In the genomic region with DNA sequence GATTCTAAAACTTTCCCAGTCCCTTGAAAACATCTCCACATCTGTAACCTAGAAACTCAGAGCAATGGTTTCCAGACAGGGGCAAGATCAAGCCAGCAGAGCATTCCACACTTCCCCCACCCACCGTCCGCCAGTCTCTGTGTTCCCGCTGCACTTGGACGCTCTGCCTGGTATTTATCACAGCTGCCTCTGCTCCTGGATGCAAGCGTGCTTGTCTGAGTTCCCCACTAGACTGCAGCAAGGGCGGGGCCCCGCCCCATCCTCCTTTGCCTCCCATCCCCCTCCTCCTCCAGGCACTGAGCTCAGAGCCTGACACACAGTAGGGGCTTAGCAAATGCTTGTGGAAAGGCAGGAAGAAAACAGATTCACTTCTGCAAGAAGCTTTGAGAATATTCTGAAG, we compare ENCODE assay signal across 21 cellular contexts.
DNase-seq lines count a peak whose midpoint lies in the region; ATAC-seq and TF ChIP-seq lines count a peak whose summit lies in the region.
"Had no signal": no experiment of that assay in that cellular context is flagged by ENCODE, and none has a peak within 500 bp of the region (broad histone marks: within the 10 kb centered on the region; RNA-seq: fewer than 3 reads in every experiment).

No MANE protein-coding gene starts in this region.

- H3F3A ChIP-seq in GM23338 (replicated peaks; ENCODE audit: low read depth) = no peaks in the 10 kb centered on the region

- no peaks in the 10 kb centered on the region for H3K27me3 ChIP-seq in GM23338 (ENCODE audit: insufficient read depth)
- H3K27me3 ChIP-seq in ascending aorta = no peaks in the 10 kb centered on the region
- H3K27me3 ChIP-seq: upper lobe of left lung had no signal

- H4K20me1 ChIP-seq in GM23338 (replicated peaks; ENCODE audit: insufficient read depth) = no peaks in the 10 kb centered on the region

- no peaks in the 10 kb centered on the region for H3K9me2 ChIP-seq in GM23338 (ENCODE audit: insufficient read depth)

- peaks cover 20% of the 10 kb centered on the region for H3K4me1 Mint-ChIP-seq in GM23338
- H3K4me1 Mint-ChIP-seq in glutamatergic neuron (ENCODE audit: low read depth, unreplicated experiment) = peaks cover 3% of the 10 kb centered on the region
- H3K4me1 Mint-ChIP-seq in endothelial cell (ENCODE audit: unreplicated experiment) = no peaks in the 10 kb centered on the region
- H3K4me1 Mint-ChIP-seq: activated CD4-positive, alpha-beta T cell treated with anti-CD3 and anti-CD28 coated beads, Interleukin-2, amount 10 ng/mL, durations not matched to agents 24 days and 14 days; activated naive CD4-positive, alpha-beta T cell treated with anti-CD3 and anti-CD28 coated beads, Interleukin-2, amount 10 ng/mL, durations not matched to agents 7 days and 5 days had no signal

- H3K4me2 ChIP-seq in GM23338 = peak overlapping the region; percentile 75

- H3K36me3 ChIP-seq in GM23338 (ENCODE audit: insufficient read depth) (no peaks in the 10 kb centered on the region), ascending aorta (no peaks in the 10 kb centered on the region)
- H3K36me3 ChIP-seq: gastroesophageal sphincter, stomach, upper lobe of left lung had no signal

- no peaks in the 10 kb centered on the region for H3K9me3 ChIP-seq in ascending aorta
- H3K9me3 ChIP-seq: mucosa of descending colon, upper lobe of left lung had no signal

- intact Hi-C loops in ascending aorta (cut with DNase I) = no loop called here

- H3K4me1 ChIP-seq in GM23338 (ENCODE audit: insufficient read depth) (peaks cover 18% of the 10 kb centered on the region), ascending aorta (no peaks in the 10 kb centered on the region)
- H3K4me1 ChIP-seq: gastroesophageal sphincter, stomach, upper lobe of left lung had no signal

- peak overlapping the region; percentile 34 for H3K4me3 ChIP-seq in GM23338
- H3K4me3 ChIP-seq in ascending aorta = no peak overlapping the region
- H3K4me3 ChIP-seq: gastroesophageal sphincter, mucosa of descending colon, stomach, upper lobe of left lung had no signal

- H3K9me3 Mint-ChIP-seq in GM23338 (peaks cover 5% of the 10 kb centered on the region), glutamatergic neuron (ENCODE audit: unreplicated experiment) (peaks cover 6% of the 10 kb centered on the region), endothelial cell (ENCODE audit: unreplicated experiment) (no peaks in the 10 kb centered on the region)
- H3K9me3 Mint-ChIP-seq: activated CD4-positive, alpha-beta T cell treated with anti-CD3 and anti-CD28 coated beads, Interleukin-2, amount 10 ng/mL, durations not matched to agents 24 days and 14 days; activated naive CD4-positive, alpha-beta T cell treated with anti-CD3 and anti-CD28 coated beads, Interleukin-2, amount 10 ng/mL, durations not matched to agents 7 days and 5 days; neural crest cell; T-helper 2 cell treated with Interferon-gamma antibody and Interleukin-4, amounts not matched to agents 5 μg/mL and 100 μg/mL, for 36 hours had no signal

- DNase-seq in GM23338 (ENCODE audit: low spot score) (peak; percentile 84), NCI-H2227 (lab: John Stamatoyannopoulos, UW; ENCODE audit: unreplicated experiment) (peak; percentile 80), glutamatergic neuron (peak; percentile 44), mucosa of gallbladder (ENCODE audit: low spot score) (peak; percentile 11), ascending aorta (ENCODE audit: low spot score in 2 of 2) (no peak), endothelial cell (ENCODE audit: low spot score) (no peak), NCI-H345 (lab: John Stamatoyannopoulos, UW) (no peak)
- DNase-seq: activated CD4-positive, alpha-beta T cell treated with anti-CD3 and anti-CD28 coated beads, Interleukin-2, amount 10 ng/mL, durations not matched to agents 24 days and 14 days; activated naive CD4-positive, alpha-beta T cell treated with anti-CD3 and anti-CD28 coated beads, Interleukin-2, amount 10 ng/mL, durations not matched to agents 7 days and 5 days; amniotic stem cell; NCI-H1092; NCI-H1930; RPMI8226; stomach; upper lobe of left lung had no signal

- no peak overlapping the region for H3K27ac ChIP-seq in GM23338 (ENCODE audit: low read depth)
- no peak overlapping the region for H3K27ac ChIP-seq in ascending aorta
- H3K27ac ChIP-seq: gastroesophageal sphincter, stomach, upper lobe of left lung had no signal

- H3K79me2 ChIP-seq in GM23338 (replicated peaks; ENCODE audit: insufficient read depth) = no peaks in the 10 kb centered on the region

- TF ChIP-seq CTCF in GM23338 (conservative IDR thresholded peaks at IDR 0.05; ENCODE audit: low read depth in 2 of 2) (no peak), glutamatergic neuron (IDR thresholded peaks at IDR 0.05; ENCODE audit: partially characterized antibody, unreplicated experiment) (no peak), ascending aorta (IDR thresholded peaks at IDR 0.05) (no peak), endothelial cell (IDR thresholded peaks at IDR 0.05; ENCODE audit: unreplicated experiment) (no peak)

- no peaks in the 10 kb centered on the region for H3K27me3 Mint-ChIP-seq in GM23338 (ENCODE audit: insufficient read depth, low read depth, poor library complexity)
- H3K27me3 Mint-ChIP-seq in glutamatergic neuron (ENCODE audit: unreplicated experiment) = peaks cover 6% of the 10 kb centered on the region
- H3K27me3 Mint-ChIP-seq in endothelial cell (ENCODE audit: unreplicated experiment) = peaks cover 2% of the 10 kb centered on the region

- ATAC-seq in GM23338 = peak; percentile 97
- ATAC-seq in HG03025 (IDR thresholded peaks at IDR 0.05; ENCODE audit: low FRiP score, unreplicated experiment) = no peak
- ATAC-seq: gastroesophageal sphincter, HepG2, mucosa of descending colon had no signal

- H3K27ac Mint-ChIP-seq in GM23338 = no peak overlapping the region
- H3K27ac Mint-ChIP-seq in glutamatergic neuron (ENCODE audit: unreplicated experiment) = no peak overlapping the region
- no peak overlapping the region for H3K27ac Mint-ChIP-seq in endothelial cell (ENCODE audit: unreplicated experiment)
- H3K27ac Mint-ChIP-seq: activated CD4-positive, alpha-beta T cell treated with anti-CD3 and anti-CD28 coated beads, Interleukin-2, amount 10 ng/mL, durations not matched to agents 24 days and 14 days; activated naive CD4-positive, alpha-beta T cell treated with anti-CD3 and anti-CD28 coated beads, Interleukin-2, amount 10 ng/mL, durations not matched to agents 7 days and 5 days; T-helper 2 cell treated with Interferon-gamma antibody and Interleukin-4, amounts not matched to agents 5 μg/mL and 100 μg/mL, for 36 hours had no signal

- 0 out of 3 replicates have a peak, but pooled peaks cover 2% of the 10 kb centered on the region for H3K36me3 Mint-ChIP-seq in GM23338 (ENCODE audit: low read depth)
- H3K36me3 Mint-ChIP-seq in glutamatergic neuron (ENCODE audit: unreplicated experiment) = no peaks in the 10 kb centered on the region
- H3K36me3 Mint-ChIP-seq in endothelial cell (ENCODE audit: low read depth, unreplicated experiment) = no peaks in the 10 kb centered on the region
- H3K36me3 Mint-ChIP-seq: activated naive CD4-positive, alpha-beta T cell treated with anti-CD3 and anti-CD28 coated beads, Interleukin-2, amount 10 ng/mL, durations not matched to agents 7 days and 5 days had no signal

- peak overlapping the region; percentile 83 for H2AFZ ChIP-seq in GM23338

- H3K4me3 Mint-ChIP-seq in GM23338 = peak overlapping the region; percentile 35; the same call in 1 of the 3 replicates
- H3K4me3 Mint-ChIP-seq in glutamatergic neuron (ENCODE audit: unreplicated experiment) = no peak overlapping the region
- H3K4me3 Mint-ChIP-seq in endothelial cell (ENCODE audit: unreplicated experiment) = no peak overlapping the region
- H3K4me3 Mint-ChIP-seq: activated CD4-positive, alpha-beta T cell treated with anti-CD3 and anti-CD28 coated beads, Interleukin-2, amount 10 ng/mL, durations not matched to agents 24 days and 14 days; activated naive CD4-positive, alpha-beta T cell treated with anti-CD3 and anti-CD28 coated beads, Interleukin-2, amount 10 ng/mL, durations not matched to agents 7 days and 5 days; neural crest cell; T-helper 2 cell treated with Interferon-gamma antibody and Interleukin-4, amounts not matched to agents 5 μg/mL and 100 μg/mL, for 36 hours had no signal

TF ChIP-seq in GM23338, 12 proteins besides CTCF, POLR2A, EP300 and RAD21 (continues in another document):
- TF ChIP-seq POLR2AphosphoS5 (IDR thresholded peaks at IDR 0.05; ENCODE audit: low read depth) = no peak
- TF ChIP-seq ZNF114 (CRISPR knock-in tag; IDR thresholded peaks at IDR 0.05) = no peak
- no peak for TF ChIP-seq STAT1 (IDR thresholded peaks at IDR 0.05; ENCODE audit: unreplicated experiment)

Comparison
In these comparisons a context has a peak if more than half of its experiments do, and no peak if none do; other contexts are left out.
1. DNase-seq: peak in GM23338 (single experiment), NCI-H2227 (single experiment), glutamatergic neuron (single experiment) and mucosa of gallbladder (single experiment); none in ascending aorta (0 of 2), endothelial cell (single experiment) and NCI-H345 (single experiment).